In the genomic region with DNA sequence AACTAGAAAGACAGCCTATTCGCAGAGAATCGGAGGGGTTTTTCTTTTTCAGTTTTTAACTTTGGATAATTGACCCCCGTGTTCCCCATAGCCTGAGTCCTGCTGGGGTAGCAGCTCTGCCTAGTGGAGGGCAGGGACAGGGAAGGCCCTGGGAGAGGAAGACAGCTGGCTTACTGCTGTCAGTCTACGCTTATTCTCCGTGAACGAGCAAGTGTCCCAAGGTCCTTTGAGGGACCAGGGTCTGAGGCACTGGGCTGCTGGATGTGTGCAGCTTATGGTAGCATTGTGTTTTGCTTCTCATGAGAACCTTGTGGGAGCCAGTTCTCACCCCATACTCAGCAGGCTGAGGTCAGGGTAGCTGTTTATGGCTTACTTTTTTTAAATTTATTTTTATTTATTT, we compare ENCODE assay signal across 1 cellular context.
TF ChIP-seq lines count a peak whose summit lies in the region.

No MANE protein-coding gene starts in this region.

TF ChIP-seq in SK-N-SH, 30 proteins besides CTCF, POLR2A, EP300 and RAD21:
- TF ChIP-seq, protein P1, sequence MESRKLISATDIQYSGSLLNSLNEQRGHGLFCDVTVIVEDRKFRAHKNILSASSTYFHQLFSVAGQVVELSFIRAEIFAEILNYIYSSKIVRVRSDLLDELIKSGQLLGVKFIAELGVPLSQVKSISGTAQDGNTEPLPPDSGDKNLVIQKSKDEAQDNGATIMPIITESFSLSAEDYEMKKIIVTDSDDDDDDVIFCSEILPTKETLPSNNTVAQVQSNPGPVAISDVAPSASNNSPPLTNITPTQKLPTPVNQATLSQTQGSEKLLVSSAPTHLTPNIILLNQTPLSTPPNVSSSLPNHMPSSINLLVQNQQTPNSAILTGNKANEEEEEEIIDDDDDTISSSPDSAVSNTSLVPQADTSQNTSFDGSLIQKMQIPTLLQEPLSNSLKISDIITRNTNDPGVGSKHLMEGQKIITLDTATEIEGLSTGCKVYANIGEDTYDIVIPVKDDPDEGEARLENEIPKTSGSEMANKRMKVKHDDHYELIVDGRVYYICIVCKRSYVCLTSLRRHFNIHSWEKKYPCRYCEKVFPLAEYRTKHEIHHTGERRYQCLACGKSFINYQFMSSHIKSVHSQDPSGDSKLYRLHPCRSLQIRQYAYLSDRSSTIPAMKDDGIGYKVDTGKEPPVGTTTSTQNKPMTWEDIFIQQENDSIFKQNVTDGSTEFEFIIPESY (IDR thresholded peaks at IDR 0.05; ENCODE audit: borderline replicate concordance, low read depth): no peak
- TF ChIP-seq TAF1 (IDR thresholded peaks at IDR 0.05; ENCODE audit: borderline replicate concordance, low read depth, low read length) (no peak), RFX5 (IDR thresholded peaks at IDR 0.05; ENCODE audit: low read length) (no peak), YY1 (IDR thresholded peaks at IDR 0.05; ENCODE audit: low read depth) (no peak), SMC3 (IDR thresholded peaks at IDR 0.05; ENCODE audit: low read depth, low read length) (no peak), POLR2AphosphoS5 (IDR thresholded peaks at IDR 0.05; ENCODE audit: low read depth, low read length) (no peak), FOXM1 (IDR thresholded peaks at IDR 0.05; ENCODE audit: low read depth) (no peak), NRF1 (IDR thresholded peaks at IDR 0.05; ENCODE audit: low read depth, low read length) (no peak), RXRA (IDR thresholded peaks at IDR 0.05; ENCODE audit: borderline replicate concordance, low read depth) (no peak), GABPA (IDR thresholded peaks at IDR 0.05; ENCODE audit: low read depth) (no peak), JUND (IDR thresholded peaks at IDR 0.05) (no peak)
- TF ChIP-seq, protein P2, sequence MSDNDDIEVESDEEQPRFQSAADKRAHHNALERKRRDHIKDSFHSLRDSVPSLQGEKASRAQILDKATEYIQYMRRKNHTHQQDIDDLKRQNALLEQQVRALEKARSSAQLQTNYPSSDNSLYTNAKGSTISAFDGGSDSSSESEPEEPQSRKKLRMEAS (IDR thresholded peaks at IDR 0.05; ENCODE audit: low read depth): no peak
- TF ChIP-seq, protein P3, sequence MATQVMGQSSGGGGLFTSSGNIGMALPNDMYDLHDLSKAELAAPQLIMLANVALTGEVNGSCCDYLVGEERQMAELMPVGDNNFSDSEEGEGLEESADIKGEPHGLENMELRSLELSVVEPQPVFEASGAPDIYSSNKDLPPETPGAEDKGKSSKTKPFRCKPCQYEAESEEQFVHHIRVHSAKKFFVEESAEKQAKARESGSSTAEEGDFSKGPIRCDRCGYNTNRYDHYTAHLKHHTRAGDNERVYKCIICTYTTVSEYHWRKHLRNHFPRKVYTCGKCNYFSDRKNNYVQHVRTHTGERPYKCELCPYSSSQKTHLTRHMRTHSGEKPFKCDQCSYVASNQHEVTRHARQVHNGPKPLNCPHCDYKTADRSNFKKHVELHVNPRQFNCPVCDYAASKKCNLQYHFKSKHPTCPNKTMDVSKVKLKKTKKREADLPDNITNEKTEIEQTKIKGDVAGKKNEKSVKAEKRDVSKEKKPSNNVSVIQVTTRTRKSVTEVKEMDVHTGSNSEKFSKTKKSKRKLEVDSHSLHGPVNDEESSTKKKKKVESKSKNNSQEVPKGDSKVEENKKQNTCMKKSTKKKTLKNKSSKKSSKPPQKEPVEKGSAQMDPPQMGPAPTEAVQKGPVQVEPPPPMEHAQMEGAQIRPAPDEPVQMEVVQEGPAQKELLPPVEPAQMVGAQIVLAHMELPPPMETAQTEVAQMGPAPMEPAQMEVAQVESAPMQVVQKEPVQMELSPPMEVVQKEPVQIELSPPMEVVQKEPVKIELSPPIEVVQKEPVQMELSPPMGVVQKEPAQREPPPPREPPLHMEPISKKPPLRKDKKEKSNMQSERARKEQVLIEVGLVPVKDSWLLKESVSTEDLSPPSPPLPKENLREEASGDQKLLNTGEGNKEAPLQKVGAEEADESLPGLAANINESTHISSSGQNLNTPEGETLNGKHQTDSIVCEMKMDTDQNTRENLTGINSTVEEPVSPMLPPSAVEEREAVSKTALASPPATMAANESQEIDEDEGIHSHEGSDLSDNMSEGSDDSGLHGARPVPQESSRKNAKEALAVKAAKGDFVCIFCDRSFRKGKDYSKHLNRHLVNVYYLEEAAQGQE (IDR thresholded peaks at IDR 0.05; ENCODE audit: low read depth, low read length): no peak
- TF ChIP-seq, protein P4, sequence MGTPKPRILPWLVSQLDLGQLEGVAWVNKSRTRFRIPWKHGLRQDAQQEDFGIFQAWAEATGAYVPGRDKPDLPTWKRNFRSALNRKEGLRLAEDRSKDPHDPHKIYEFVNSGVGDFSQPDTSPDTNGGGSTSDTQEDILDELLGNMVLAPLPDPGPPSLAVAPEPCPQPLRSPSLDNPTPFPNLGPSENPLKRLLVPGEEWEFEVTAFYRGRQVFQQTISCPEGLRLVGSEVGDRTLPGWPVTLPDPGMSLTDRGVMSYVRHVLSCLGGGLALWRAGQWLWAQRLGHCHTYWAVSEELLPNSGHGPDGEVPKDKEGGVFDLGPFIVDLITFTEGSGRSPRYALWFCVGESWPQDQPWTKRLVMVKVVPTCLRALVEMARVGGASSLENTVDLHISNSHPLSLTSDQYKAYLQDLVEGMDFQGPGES (IDR thresholded peaks at IDR 0.05; ENCODE audit: low read depth, low read length): no peak
